Comparison of ENCODE assay signal across 10 cellular contexts in genomic region chr3:187968883-187969580, GRCh38.
DNase-seq lines count a peak whose midpoint lies in the region; ATAC-seq and TF ChIP-seq lines count a peak whose summit lies in the region.
"Had no signal": no experiment of that assay in that cellular context is flagged by ENCODE, and none has a peak within 500 bp of the region (broad histone marks: within the 10 kb centered on the region; RNA-seq: fewer than 3 reads in every experiment).

No MANE protein-coding gene starts in this region.

- H3K9me3 ChIP-seq in adipocyte (ENCODE audit: control insufficient read depth, low read length) (no peaks in the 10 kb centered on the region), ascending aorta (no peaks in the 10 kb centered on the region), WERI-Rb-1 (ENCODE audit: severe bottlenecking) (no peaks in the 10 kb centered on the region)

- H3K9ac ChIP-seq in adipocyte (ENCODE audit: low read length): no peak overlapping the region

- peak; percentile 42 for ATAC-seq in left colon
- no peak for ATAC-seq in GM19467 (IDR thresholded peaks at IDR 0.05; ENCODE audit: unreplicated experiment)
- ATAC-seq: K562 had no signal

- no peak overlapping the region for H3K4me3 ChIP-seq in adipocyte (ENCODE audit: low read length)
- no peak overlapping the region for H3K4me3 ChIP-seq in ascending aorta
- H3K4me3 ChIP-seq in WERI-Rb-1 (ENCODE audit: low read depth, low read length): no peak overlapping the region
- H3K4me3 ChIP-seq: K562 had no signal

- H3K36me3 ChIP-seq in adipocyte (ENCODE audit: control insufficient read depth, insufficient read depth, low read length, severe bottlenecking): no peaks in the 10 kb centered on the region
- H3K36me3 ChIP-seq in ascending aorta: no peaks in the 10 kb centered on the region
- no peaks in the 10 kb centered on the region for H3K36me3 ChIP-seq in WERI-Rb-1

- no peak overlapping the region for H3K27ac ChIP-seq in ascending aorta
- H3K27ac ChIP-seq in WERI-Rb-1: no peak overlapping the region

- DNase-seq in AG08395 (ENCODE audit: low spot score) (peak; percentile 70), HuH-7 (ENCODE audit: low spot score) (peak; percentile 51), adipocyte (ENCODE audit: low read depth) (peak; percentile 83), left colon (no peak), ascending aorta (ENCODE audit: low spot score in 2 of 2) (no peak), WERI-Rb-1 (no peak)
- DNase-seq in activated naive CD4-positive, alpha-beta T cell (lab: John Stamatoyannopoulos, UW): no peak
- DNase-seq: stimulated activated CD4-positive, alpha-beta T cell treated with anti-CD3 and anti-CD28 coated beads, Interleukin-2, amount 100 ng/mL, for 24 hours had no signal

- TF ChIP-seq CTCF in ascending aorta (IDR thresholded peaks at IDR 0.05) (no peak), WERI-Rb-1 (IDR thresholded peaks at IDR 0.05; ENCODE audit: low read depth, low read length) (no peak)

- H3K27me3 ChIP-seq in adipocyte (replicated peaks; ENCODE audit: control insufficient read depth, insufficient read depth, low read length): no peaks in the 10 kb centered on the region
- no peaks in the 10 kb centered on the region for H3K27me3 ChIP-seq in ascending aorta
- no peaks in the 10 kb centered on the region for H3K27me3 ChIP-seq in WERI-Rb-1 (ENCODE audit: insufficient read depth, low read depth, severe bottlenecking)

- H3K4me1 ChIP-seq in adipocyte (ENCODE audit: control insufficient read depth, insufficient read depth, low read length) (peaks cover 24% of the 10 kb centered on the region), ascending aorta (no peaks in the 10 kb centered on the region)

- intact Hi-C loops in left colon (cut with DNase I, micrococcal nuclease) (no loop called here), ascending aorta (cut with DNase I) (no loop called here)

Comparison
In these comparisons a context has a peak if more than half of its experiments do, and no peak if none do; other contexts are left out.
1. DNase-seq: peak in AG08395 (single experiment), HuH-7 (single experiment) and adipocyte (single experiment); none in left colon (0 of 2), ascending aorta (0 of 2), WERI-Rb-1 (single experiment) and activated naive CD4-positive, alpha-beta T cell (0 of 4).